In genomic region chr12:3199551-3200031, GRCh38 we compare ENCODE assay signal across 8 cellular contexts.
DNase-seq lines count a peak whose midpoint lies in the region; ATAC-seq, FAIRE-seq and TF ChIP-seq lines count a peak whose summit lies in the region.

No MANE protein-coding gene starts in this region.

- BruUV-seq in HepG2 (replicated peaks; lab: Mats Ljungman, UMichigan): no TSS peak

- no peak overlapping the region for H3K9ac ChIP-seq in HepG2 (ENCODE audit: insufficient read depth, low read depth, low read length)
- H3K9ac ChIP-seq in mucosa of stomach (ENCODE audit: low read length): no peak overlapping the region

- no peak overlapping the region for H3K27ac Mint-ChIP-seq in CD4-positive, alpha-beta T cell

- CTCF ChIA-PET in HepG2 (lab: Yijun Ruan, JAX; ENCODE audit: low intra/inter-chr PET ratio, low total read pairs): no interaction called here
- CTCF ChIA-PET in CD4-positive, alpha-beta T cell (lab: Charles Lee): no interaction called here

- FAIRE-seq in HepG2 (lab: Jason Lieb, UNC): no peak

- intact Hi-C loops in HepG2 (cut with micrococcal nuclease; ENCODE audit: unreplicated experiment): no loop called here
- intact Hi-C loops in right lobe of liver (cut with DNase I): loop anchor here (10.0 kb wide), 3 partner anchors 55 to 125 kb away; partner anchors contain the start of gene TSPAN9 (in 1 of the 2)
- intact Hi-C loops in CD4-positive, alpha-beta T cell (cut with DNase I, micrococcal nuclease): loop anchor here in 1 of 2 experiments (10.0 kb wide), 1 partner anchor 65 kb away; no protein-coding TSS in a partner anchor

- no peak for TF ChIP-seq POLR2A in HepG2 (IDR thresholded peaks at IDR 0.05; ENCODE audit: insufficient read depth in 1 of 2, low read depth in 2 of 2, low read length in 2 of 2)
- TF ChIP-seq POLR2A in right lobe of liver (IDR thresholded peaks at IDR 0.05): no peak

- no peaks in the 10 kb centered on the region for H3K9me3 ChIP-seq in HepG2 (ENCODE audit: low read length)
- H3K9me3 ChIP-seq in right lobe of liver: no peaks in the 10 kb centered on the region
- H3K9me3 ChIP-seq in ectodermal cell (ENCODE audit: control insufficient read depth, low read length): no peaks in the 10 kb centered on the region
- H3K9me3 ChIP-seq in mucosa of stomach (ENCODE audit: control insufficient read depth, low read length): no peaks in the 10 kb centered on the region
- no peaks in the 10 kb centered on the region for H3K9me3 ChIP-seq in CD4-positive, alpha-beta T cell (ENCODE audit: control insufficient read depth, low read length)
- H3K9me3 ChIP-seq in effector memory CD4-positive, alpha-beta T cell (ENCODE audit: control insufficient read depth, low read length): no peaks in the 10 kb centered on the region

- peaks cover 64% of the 10 kb centered on the region for H3K27me3 Mint-ChIP-seq in CD4-positive, alpha-beta T cell

- no peak overlapping the region for H2AFZ ChIP-seq in HepG2 (ENCODE audit: low read length)

- peaks cover 4% of the 10 kb centered on the region for H3K4me1 Mint-ChIP-seq in CD4-positive, alpha-beta T cell (ENCODE audit: low read depth)

- H3K4me3 ChIP-seq in HepG2 (replicated peaks in 1 of 3; ENCODE audit: insufficient read depth in 1 of 3, low read depth in 2 of 3, low read length in 3 of 3) (no peak overlapping the region; a peak in 1 of 6 replicates), right lobe of liver (peak overlapping the region in 1 of 3 donors; percentile 21), ectodermal cell (ENCODE audit: insufficient read depth, low read depth, low read length) (peak overlapping the region; percentile 55), mucosa of stomach (ENCODE audit: low read length) (peak overlapping the region; percentile 49)
- no peak overlapping the region for H3K4me3 ChIP-seq in effector memory CD4-positive, alpha-beta T cell (ENCODE audit: insufficient read depth, low read depth, low read length, poor library complexity, severe bottlenecking)

- POLR2A ChIA-PET in HepG2 (lab: Yijun Ruan, JAX): no interaction called here
- POLR2A ChIA-PET in CD4-positive, alpha-beta T cell (lab: Charles Lee): no interaction called here

- in situ Hi-C loops in HepG2 (cut with HindIII; ENCODE audit: extremely low pct_ligation_motif_present, low pct_unique_long_range_greater_than_20kb): loop anchor here (5.0 kb wide), 1 partner anchor 62 kb away; no protein-coding TSS in a partner anchor

- H3K27ac ChIP-seq in HepG2 (ENCODE audit: extremely low read length, insufficient read depth, low read length) (no peak overlapping the region), right lobe of liver (no peak overlapping the region), ectodermal cell (ENCODE audit: insufficient read depth, low read depth, low read length, poor library complexity, severe bottlenecking) (no peak overlapping the region)
- no peak overlapping the region for H3K27ac ChIP-seq in CD4-positive, alpha-beta T cell (ENCODE audit: low read depth, low read length)
- no peak overlapping the region for H3K27ac ChIP-seq in effector memory CD4-positive, alpha-beta T cell (ENCODE audit: insufficient read depth, low read length, poor library complexity, severe bottlenecking)

- TF ChIP-seq CTCF in HepG2 (CRISPR knock-in tag; IDR thresholded peaks at IDR 0.05) (no peak), right lobe of liver (IDR thresholded peaks at IDR 0.05) (no peak)
- no peak for TF ChIP-seq CTCF in CD4-positive, alpha-beta T cell (IDR thresholded peaks at IDR 0.05)

- H3K79me2 ChIP-seq in HepG2 (ENCODE audit: insufficient read depth, low read length): no peaks in the 10 kb centered on the region

- H4K20me1 ChIP-seq in HepG2 (ENCODE audit: insufficient read depth, low read length): peaks cover 31% of the 10 kb centered on the region

- peaks cover 26% of the 10 kb centered on the region for H3K4me1 ChIP-seq in HepG2 (ENCODE audit: insufficient read depth, low read length)
- H3K4me1 ChIP-seq in right lobe of liver: no peaks in the 10 kb centered on the region
- peaks cover 28% of the 10 kb centered on the region for H3K4me1 ChIP-seq in ectodermal cell (ENCODE audit: control insufficient read depth, insufficient read depth, low read length)
- peaks cover 5% of the 10 kb centered on the region for H3K4me1 ChIP-seq in mucosa of stomach (ENCODE audit: control insufficient read depth, insufficient read depth, low read length)
- peaks cover 5% of the 10 kb centered on the region for H3K4me1 ChIP-seq in effector memory CD4-positive, alpha-beta T cell (ENCODE audit: control insufficient read depth, insufficient read depth, low read length, poor library complexity, severe bottlenecking)

- no peaks in the 10 kb centered on the region for H3K36me3 Mint-ChIP-seq in CD4-positive, alpha-beta T cell (ENCODE audit: low read depth)

- ATAC-seq in HepG2: no peak
- no peak for ATAC-seq in right lobe of liver
- no peak for ATAC-seq in CD4-positive, alpha-beta T cell (ENCODE audit: poor library complexity)

- TF ChIP-seq RAD21 in HepG2 (CRISPR knock-in tag; IDR thresholded peaks at IDR 0.05): no peak

- H3K27me3 ChIP-seq in HepG2 (ENCODE audit: control insufficient read depth in 1 of 2, insufficient read depth in 2 of 2, low read length in 2 of 2) (no peaks in the 10 kb centered on the region), right lobe of liver (no peaks in the 10 kb centered on the region), ectodermal cell (ENCODE audit: control insufficient read depth, insufficient read depth, low read length, poor library complexity, severe bottlenecking) (peaks cover 44% of the 10 kb centered on the region), mucosa of stomach (ENCODE audit: control insufficient read depth, insufficient read depth, low read length) (peaks cover 39% of the 10 kb centered on the region)
- peaks cover 39% of the 10 kb centered on the region for H3K27me3 ChIP-seq in CD4-positive, alpha-beta T cell (ENCODE audit: control insufficient read depth, insufficient read depth, low read length)
- peaks cover 9% of the 10 kb centered on the region for H3K27me3 ChIP-seq in effector memory CD4-positive, alpha-beta T cell (replicated peaks; ENCODE audit: control insufficient read depth, insufficient read depth, low read length, poor library complexity, severe bottlenecking)

- no peak overlapping the region for H3K4me3 Mint-ChIP-seq in CD4-positive, alpha-beta T cell

- WGBS in HepG2 (ENCODE audit: low lambda C conversion rate): 90% methylated on average over 45 of the region's 45 CpGs
- WGBS in right lobe of liver (ENCODE audit: insufficient coverage, low coverage, low lambda C conversion rate, missing lambda C conversion rate): 21% methylated on average over 7 of the region's 45 CpGs
- 2 to 3% methylated on average over 45 of the region's 45 CpGs for WGBS in ectodermal cell, 2 experiments

- TF ChIP-seq EP300 in HepG2 (IDR thresholded peaks at IDR 0.05; ENCODE audit: low read depth in 2 of 2, low read length in 2 of 2): no peak
- no peak for TF ChIP-seq EP300 in HepG2 (CRISPR knock-in tag; IDR thresholded peaks at IDR 0.05; ENCODE audit: borderline replicate concordance)

- DNase-seq in HepG2 (ENCODE audit: low spot score): no peak
- no peak for DNase-seq in right lobe of liver
- no peak for DNase-seq in CD4-positive, alpha-beta T cell
- no peak for DNase-seq in activated effector memory CD4-positive, alpha-beta T cell treated with Interleukin-2 at 50 U/mL for 16 hours
- DNase-seq in effector memory CD4-positive, alpha-beta T cell: no peak
- DNase-seq in DMS114 treated with DMSO at 0.1 percent for 48 hours (lab: John Stamatoyannopoulos, UW; ENCODE audit: unreplicated experiment): no peak

- 0 out of 2 replicates have a peak overlapping the region, but pooled peaks have one; percentile 12 for H3K4me2 ChIP-seq in HepG2 (ENCODE audit: low read depth, low read length)

- H3K36me3 ChIP-seq in HepG2 (replicated peaks in 1 of 2; ENCODE audit: control insufficient read depth in 1 of 2, insufficient read depth in 2 of 2, low read length in 2 of 2): peaks cover 0 to 6% of the 10 kb centered on the region in 2 experiments; a peak in 2 of 5 replicates
- H3K36me3 ChIP-seq in right lobe of liver: no peaks in the 10 kb centered on the region
- no peaks in the 10 kb centered on the region for H3K36me3 ChIP-seq in ectodermal cell (ENCODE audit: control insufficient read depth, insufficient read depth, low read length)
- no peaks in the 10 kb centered on the region for H3K36me3 ChIP-seq in mucosa of stomach (ENCODE audit: control insufficient read depth, insufficient read depth, low read length)
- no peaks in the 10 kb centered on the region for H3K36me3 ChIP-seq in effector memory CD4-positive, alpha-beta T cell (ENCODE audit: control insufficient read depth, insufficient read depth, low read length)

- no peaks in the 10 kb centered on the region for H3K9me3 Mint-ChIP-seq in CD4-positive, alpha-beta T cell

TF ChIP-seq in HepG2, 621 proteins besides CTCF, POLR2A, EP300 and RAD21:
- TF ChIP-seq ZNF652 (CRISPR knock-in tag; IDR thresholded peaks at IDR 0.05; ENCODE audit: borderline replicate concordance, low read depth): no peak
- TF ChIP-seq ZNF691 (CRISPR knock-in tag; IDR thresholded peaks at IDR 0.05; ENCODE audit: borderline replicate concordance, low read depth): no peak
- no peak for TF ChIP-seq ZNF768 (CRISPR knock-in tag; IDR thresholded peaks at IDR 0.05)
- no peak for TF ChIP-seq ZNF776 (CRISPR knock-in tag; IDR thresholded peaks at IDR 0.05)
- TF ChIP-seq NFYC (CRISPR knock-in tag; IDR thresholded peaks at IDR 0.05): no peak
TF ChIP-seq in HepG2: peak in this region for 0.

Comparison
In these comparisons a context has a peak if more than half of its experiments do, and no peak if none do; other contexts are left out.
1. H3K4me3 ChIP-seq: peak in ectodermal cell (single experiment) and mucosa of stomach (single experiment); none in HepG2 (0 of 3) and effector memory CD4-positive, alpha-beta T cell (single experiment).